ENCODE assay signal across 8 cellular contexts in the genomic region with DNA sequence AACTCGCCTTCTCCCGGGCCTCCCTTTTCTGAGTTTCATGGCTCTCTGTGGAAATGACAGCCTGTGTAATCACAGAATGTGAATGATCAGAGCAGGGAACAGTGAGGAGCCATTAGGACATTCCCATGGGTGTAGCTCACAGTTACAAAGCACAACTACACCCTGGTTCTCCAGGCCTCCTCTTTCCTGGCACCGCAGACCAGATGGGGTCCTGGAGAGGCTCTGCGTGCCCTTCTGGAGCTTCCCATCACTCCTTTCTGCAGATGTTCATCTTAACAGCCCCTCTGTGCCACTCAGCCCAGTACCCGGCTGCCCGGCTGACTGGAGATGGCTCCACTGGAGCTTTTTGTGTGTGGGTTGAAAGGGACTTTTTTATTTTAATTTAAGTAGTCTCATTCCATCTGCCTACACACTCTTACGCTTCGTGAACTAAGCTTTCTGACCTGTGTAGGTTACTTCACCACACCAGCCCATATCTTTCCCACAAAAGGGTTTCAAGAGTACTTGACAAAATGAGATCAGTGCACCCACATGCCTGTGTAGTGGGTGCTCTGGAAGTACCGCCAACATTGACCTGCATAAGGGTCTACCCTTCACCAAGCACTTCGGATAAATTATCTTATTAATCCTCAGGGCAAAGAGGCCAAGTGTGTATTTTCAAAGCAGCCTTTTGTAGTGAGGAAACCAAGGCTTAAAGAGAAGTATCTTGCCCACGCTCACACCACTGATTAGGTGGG. TPM values are rescaled to one million over a fixed set of nuclear protein-coding genes. Genes with fewer than 3 reads are reported as not detected.
A peak's percentile ranks its signal among the peaks of the same experiment; 100 is the strongest.
DNase-seq lines count a peak whose midpoint lies in the region; ATAC-seq, FAIRE-seq and TF ChIP-seq lines count a peak whose summit lies in the region.

No MANE protein-coding gene starts in this region.

- H3K27me3 ChIP-seq in H1 (replicated peaks in 1 of 4; ENCODE audit: control insufficient read depth in 3 of 4, extremely low read depth in 1 of 4, insufficient read depth in 3 of 4, low read length in 3 of 4) (no peaks in the 10 kb centered on the region), small intestine (ENCODE audit: control insufficient read depth in 2 of 2, insufficient read depth in 2 of 2, low read length in 2 of 2) (no peaks in the 10 kb centered on the region)

- ATAC-seq in GM18517 (IDR thresholded peaks at IDR 0.05; ENCODE audit: unreplicated experiment): peak; percentile 65
- peak; percentile 57 for ATAC-seq in HG02642 (IDR thresholded peaks at IDR 0.05; ENCODE audit: poor library complexity, unreplicated experiment)
- ATAC-seq in T-cell (replicated peaks in 1 of 4): peak; percentile 13 to 38 (median 20)

- no peak for TF ChIP-seq EP300 in H1 (IDR thresholded peaks at IDR 0.05; ENCODE audit: borderline replicate concordance in 1 of 2, low read depth in 2 of 2, low read length in 2 of 2)

- 0 out of 2 replicates have a peak overlapping the region, but pooled peaks have one; percentile 13 for H2BK5ac ChIP-seq in H1 (ENCODE audit: low read depth, low read length)

- no peaks in the 10 kb centered on the region for H3K23me2 ChIP-seq in H1 (ENCODE audit: low read depth, low read length)

- peaks cover 16% of the 10 kb centered on the region for H3K79me1 ChIP-seq in H1 (ENCODE audit: low read depth, low read length)

- H2AFZ ChIP-seq in H1 (ENCODE audit: low read length): no peak overlapping the region

- H3K9ac ChIP-seq in H1 (replicated peaks in 1 of 4; ENCODE audit: extremely low read depth in 1 of 4, low read depth in 3 of 4, low read length in 3 of 4): no peak overlapping the region

- no peak for TF ChIP-seq POLR2A in H1 (IDR thresholded peaks at IDR 0.05; ENCODE audit: control extremely low read depth in 1 of 2, low read depth in 2 of 2, low read length in 2 of 2)

- no peaks in the 10 kb centered on the region for H3K9me3 Mint-ChIP-seq in T-cell

- H3K27me3 Mint-ChIP-seq in T-cell: no peaks in the 10 kb centered on the region

- no peak for FAIRE-seq in H1 (lab: Jason Lieb, UNC)
- FAIRE-seq in small intestine (lab: Jason Lieb, UNC): no peak
- FAIRE-seq in RCC 7860 (lab: Jason Lieb, UNC): no peak

- no peak for TF ChIP-seq RAD21 in H1 (IDR thresholded peaks at IDR 0.05 in 1 of 2, conservative IDR thresholded peaks at IDR 0.05 in 1 of 2; ENCODE audit: low read depth in 2 of 2, low read length in 2 of 2)

- WGBS in H1 (ENCODE audit: extremely low coverage in 1 of 2, insufficient coverage in 1 of 2, insufficient read length in 1 of 2, insufficient replicate concordance in 2 of 2, low coverage in 1 of 2, low lambda C conversion rate in 2 of 2, missing lambda C conversion rate in 1 of 2), 2 experiments: 85% methylated on average over 11 of the region's 11 CpGs; no CpG with 5 or more reads in 1 of the 2 experiments
- WGBS in small intestine, 3 donors: 64 to 82% (median 69%) methylated on average over 11 of the region's 11 CpGs

- H2BK120ac ChIP-seq in H1 (replicated peaks; ENCODE audit: low read depth, low read length): no peak overlapping the region

- H3K4me2 ChIP-seq in H1 (ENCODE audit: insufficient read depth in 1 of 2, low read depth in 2 of 2, low read length in 2 of 2): no peak overlapping the region

- no peak overlapping the region for H2BK15ac ChIP-seq in H1 (ENCODE audit: low read length)

- peaks cover 9 to 21% of the 10 kb centered on the region in 2 experiments for H4K20me1 ChIP-seq in H1 (replicated peaks in 1 of 2; ENCODE audit: control insufficient read depth in 1 of 2, insufficient read depth in 2 of 2, low read length in 2 of 2)

- peaks cover 8% of the 10 kb centered on the region for H3K36me3 Mint-ChIP-seq in T-cell

- POLR2A ChIA-PET in T-cell (lab: Charles Lee) (interaction anchor here (0.5 to 1.7 kb wide), 10 partner anchors 9 to 163 kb away, joined by 3 to 8 read pairs (median 4); a partner anchor contains a TSS), H1 (lab: Charles Lee; ENCODE audit: partially characterized antibody) (interaction anchor here (1.0 to 2.3 kb wide), 6 partner anchors 10 to 62 kb away, joined by 3 to 7 read pairs (median 4); a partner anchor contains a TSS)

- no peak overlapping the region for H3K4me3 ChIP-seq in H1 (ENCODE audit: extremely low read depth in 1 of 4, insufficient read depth in 2 of 4, low read depth in 3 of 4, low read length in 4 of 4)
- no peak overlapping the region for H3K4me3 ChIP-seq in small intestine (ENCODE audit: low read depth in 1 of 2, low read length in 2 of 2)

- DNase-seq in T-cell: peak in 2 of 34 experiments; percentile 4 to 12
- no peak for DNase-seq in H1 (ENCODE audit: low read depth in 1 of 2, low spot score in 2 of 2)
- DNase-seq in small intestine: no peak
- DNase-seq in mesenteric fat pad (ENCODE audit: low spot score): no peak
- no peak for DNase-seq in AML-193 (lab: John Stamatoyannopoulos, UW)
- DNase-seq in RCC 7860 (ENCODE audit: low spot score): no peak

- H2BK20ac ChIP-seq in H1 (ENCODE audit: low read length): no peak overlapping the region

- H3K23ac ChIP-seq in H1 (ENCODE audit: insufficient read length): no peak overlapping the region

- no peak overlapping the region for H2AK5ac ChIP-seq in H1 (ENCODE audit: low read depth, low read length)

- CTCF ChIA-PET in T-cell (lab: Charles Lee) (interaction anchor here (0.6 to 1.3 kb wide), 10 partner anchors 9 to 510 kb away, joined by 3 to 8 read pairs (median 4); a partner anchor contains a TSS), H1 (lab: Charles Lee; ENCODE audit: partially characterized antibody) (interaction anchor here (1.1 to 2.6 kb wide), 8 partner anchors 9 to 196 kb away, joined by 3 to 20 read pairs (median 4); no protein-coding TSS in a partner anchor)

- no peak overlapping the region for H4K5ac ChIP-seq in H1 (ENCODE audit: insufficient read length, low read depth, low read length)

- peaks cover 47 to 68% (median 63%) of the 10 kb centered on the region in 3 donors for H3K4me1 Mint-ChIP-seq in T-cell

- H3K27ac Mint-ChIP-seq in T-cell: peak overlapping the region; percentile 92 to 95

- no peak overlapping the region for H3K4ac ChIP-seq in H1 (replicated peaks; ENCODE audit: insufficient read length, low read depth, low read length)

- H3K4me3 Mint-ChIP-seq in T-cell: peak overlapping the region; percentile 42 to 59 (median 47)

- H3K4me1 ChIP-seq in H1 (replicated peaks in 1 of 4; ENCODE audit: control insufficient read depth in 3 of 4, insufficient read depth in 4 of 4, low read length in 3 of 4) (peaks cover 0 to 6% (median 4%) of the 10 kb centered on the region in 4 experiments; a peak in 4 of 7 replicates), small intestine (ENCODE audit: control insufficient read depth in 2 of 2, insufficient read depth in 1 of 2, low read depth in 1 of 2, low read length in 1 of 2) (peaks cover 1 to 5% of the 10 kb centered on the region in 2 donors)

- no peaks in the 10 kb centered on the region for H3K9me3 ChIP-seq in H1 (ENCODE audit: insufficient read depth in 2 of 2, low read depth in 1 of 2, low read length in 1 of 2)
- no peaks in the 10 kb centered on the region for H3K9me3 ChIP-seq in small intestine (ENCODE audit: control insufficient read depth, low read depth)

- H3K79me2 ChIP-seq in H1 (ENCODE audit: control insufficient read depth in 1 of 2, insufficient read depth in 2 of 2, low read length in 2 of 2): peaks cover 23 to 73% of the 10 kb centered on the region in 2 experiments

- H3K14ac ChIP-seq in H1 (ENCODE audit: insufficient read length): no peak overlapping the region

- no peak overlapping the region for H3K56ac ChIP-seq in H1 (replicated peaks; ENCODE audit: insufficient read length, low read depth, low read length)

- H4K8ac ChIP-seq in H1 (ENCODE audit: extremely low read depth, insufficient read depth, low read length): no peak overlapping the region

- H3K18ac ChIP-seq in H1 (ENCODE audit: extremely low read depth, low read length): no peak overlapping the region

- H2BK12ac ChIP-seq in H1 (ENCODE audit: low read depth, low read length): no peak overlapping the region

- H4K91ac ChIP-seq in H1 (replicated peaks; ENCODE audit: insufficient read length, low read length): no peak overlapping the region

- H3K36me3 ChIP-seq in H1 (ENCODE audit: control insufficient read depth in 2 of 4, insufficient read depth in 4 of 4, low read length in 3 of 4) (peaks cover 5 to 15% (median 9%) of the 10 kb centered on the region in 4 experiments; a peak in 7 of 8 replicates), small intestine (ENCODE audit: control insufficient read depth in 2 of 2, insufficient read depth in 2 of 2, low read length in 2 of 2) (peaks cover 0 to 6% of the 10 kb centered on the region in 2 donors)

- no peak overlapping the region for H3K27ac ChIP-seq in H1 (ENCODE audit: low read depth, low read length)
- peak overlapping the region; percentile 42 to 68 for H3K27ac ChIP-seq in small intestine (ENCODE audit: low read depth in 1 of 2, low read length in 1 of 2)

- no peak for TF ChIP-seq CTCF in H1 (IDR thresholded peaks at IDR 0.05; ENCODE audit: control extremely low read depth in 1 of 3, insufficient read depth in 1 of 3, low read depth in 1 of 3, low read length in 3 of 3)

RNA-seq across cellular contexts. Expression of a gene that starts 29.8 kb away (rescaled TPM):
- total RNA-seq in T-cell: 100 to 1,000 TPM in 3 of 5 donors, 10 to 100 TPM in 2; 71.9 to 128 (median 112) TPM
- 144 TPM in 2 replicates for total RNA-seq in H1 (2021; fragmentation: NEBNext Ultra II Directional; extraction: Animal tissue kit (Norgen Biotek cat#: 25700))
- polyA plus RNA-seq in H1 (2011; rRNA removed): 125 and 183 TPM in 2 replicates
- 138 TPM for polyA plus RNA-seq in H1 (2011; cell fraction: cytosol; rRNA removed)
- 287 TPM for polyA plus RNA-seq in H1 (2011; cell fraction: nucleus; rRNA removed)
- 122 to 145 TPM (median 141 TPM) in 4 replicates for polyA plus RNA-seq in H1 (2012, experiment 1 of 2)
- polyA plus RNA-seq in H1 (2012, experiment 2 of 2): 112 TPM
- 141 TPM for polyA plus RNA-seq in H1 (2013, experiment 1 of 2)
- polyA plus RNA-seq in H1 (2013, experiment 2 of 2): 161 TPM
- 167 and 170 TPM in 2 replicates for polyA minus RNA-seq in H1 (2011; rRNA and poly(A)+ RNA removed)
- 123 TPM for polyA minus RNA-seq in H1 (2011; cell fraction: cytosol; rRNA and poly(A)+ RNA removed)
- polyA minus RNA-seq in H1 (2011; cell fraction: nucleus; rRNA and poly(A)+ RNA removed): 113 TPM
- 10 to 100 TPM; 14.1 to 81.2 (median 15.0) TPM for polyA plus RNA-seq in small intestine
- 35.9 TPM for total RNA-seq in mesenteric fat pad

RNA-seq across cellular contexts. Expression of a gene that starts 52.2 kb away (rescaled TPM):
- 1 to 10 TPM in 1 of 5 donors, under 1 TPM in 3, not detected in 1; 0.56 to 1.2 (median 0.75) TPM for total RNA-seq in T-cell
- 0.89 and 0.90 TPM in 2 replicates for total RNA-seq in H1 (2021; fragmentation: NEBNext Ultra II Directional; extraction: Animal tissue kit (Norgen Biotek cat#: 25700))
- polyA plus RNA-seq in H1 (2011; rRNA removed): 0.14 and 0.35 TPM in 2 replicates
- polyA plus RNA-seq in H1 (2011; cell fraction: cytosol; rRNA removed): 0.39 TPM
- polyA plus RNA-seq in H1 (2011; cell fraction: nucleus; rRNA removed): 2.4 TPM
- polyA plus RNA-seq in H1 (2012, experiment 1 of 2): 0.39 to 0.50 TPM in 2 of 4 replicates, not detected in the others
- not detected for polyA plus RNA-seq in H1 (2012, experiment 2 of 2)
- polyA plus RNA-seq in H1 (2013, experiment 1 of 2): 0.73 TPM
- 0.59 TPM for polyA plus RNA-seq in H1 (2013, experiment 2 of 2)
- polyA minus RNA-seq in H1 (2011; rRNA and poly(A)+ RNA removed): not detected in 2 replicates
- polyA minus RNA-seq in H1 (2011; cell fraction: cytosol; rRNA and poly(A)+ RNA removed): not detected
- polyA minus RNA-seq in H1 (2011; cell fraction: nucleus; rRNA and poly(A)+ RNA removed): 0.70 TPM
- under 1 TPM in 1 of 3 donors, not detected in 2; 0.04 TPM for polyA plus RNA-seq in small intestine
- not detected for total RNA-seq in mesenteric fat pad
